Comparison of ENCODE assay signal across 1 cellular context in genomic region chr17:28951991-28952975, GRCh38.
TF ChIP-seq lines count a peak whose summit lies in the region.

No MANE protein-coding gene starts in this region.

TF ChIP-seq in HepG2, 621 proteins besides CTCF, POLR2A, EP300 and RAD21 (continued from another document and continues in another):
- no peak for TF ChIP-seq KAT2B (IDR thresholded peaks at IDR 0.05; ENCODE audit: borderline replicate concordance, low read depth, low read length)
- TF ChIP-seq TBX2 (CRISPR knock-in tag; IDR thresholded peaks at IDR 0.05; ENCODE audit: borderline replicate concordance) = peak; percentile 76
- no peak for TF ChIP-seq SRSF4 (IDR thresholded peaks at IDR 0.05; ENCODE audit: low read depth, low read length, poor library complexity, severe bottlenecking)
- TF ChIP-seq ZNF280D (CRISPR knock-in tag; IDR thresholded peaks at IDR 0.05) = peak; percentile 17; the same call in 1 of the 2 replicates
- peak; percentile 71; the same call in 1 of the 2 replicates for TF ChIP-seq PHF21A (CRISPR knock-in tag; IDR thresholded peaks at IDR 0.05)
- TF ChIP-seq YEATS4 (CRISPR knock-in tag; IDR thresholded peaks at IDR 0.05; ENCODE audit: borderline replicate concordance) = peak; percentile 50
- peak; percentile 44; the same call in 1 of the 2 replicates for TF ChIP-seq ZFP36L1 (CRISPR knock-in tag; IDR thresholded peaks at IDR 0.05)
- TF ChIP-seq HNRNPH1 (optimal IDR thresholded peaks at IDR 0.05; ENCODE audit: low read depth, low read length) = no peak
- TF ChIP-seq ZNF326 (CRISPR knock-in tag; IDR thresholded peaks at IDR 0.05; ENCODE audit: borderline replicate concordance) = no peak
- peak; percentile 22; the same call in 1 of the 2 replicates for TF ChIP-seq KLF12 (CRISPR knock-in tag; IDR thresholded peaks at IDR 0.05; ENCODE audit: borderline replicate concordance)
- TF ChIP-seq ZNF362 (CRISPR knock-in tag; IDR thresholded peaks at IDR 0.05; ENCODE audit: borderline replicate concordance) = no peak
- TF ChIP-seq MED8 (CRISPR knock-in tag; IDR thresholded peaks at IDR 0.05; ENCODE audit: insufficient replicate concordance) = no peak
- no peak for TF ChIP-seq RCOR2 (CRISPR knock-in tag; IDR thresholded peaks at IDR 0.05)
- TF ChIP-seq ZIK1 (CRISPR knock-in tag; IDR thresholded peaks at IDR 0.05; ENCODE audit: borderline replicate concordance, low read depth) = no peak
- TF ChIP-seq THAP11 (CRISPR knock-in tag; IDR thresholded peaks at IDR 0.05) = peak; percentile 97
- TF ChIP-seq CAMTA2 (CRISPR knock-in tag; IDR thresholded peaks at IDR 0.05; ENCODE audit: borderline replicate concordance) = no peak
- TF ChIP-seq ZBTB26 (CRISPR knock-in tag; IDR thresholded peaks at IDR 0.05; ENCODE audit: borderline replicate concordance) = no peak
- TF ChIP-seq, protein P1, sequence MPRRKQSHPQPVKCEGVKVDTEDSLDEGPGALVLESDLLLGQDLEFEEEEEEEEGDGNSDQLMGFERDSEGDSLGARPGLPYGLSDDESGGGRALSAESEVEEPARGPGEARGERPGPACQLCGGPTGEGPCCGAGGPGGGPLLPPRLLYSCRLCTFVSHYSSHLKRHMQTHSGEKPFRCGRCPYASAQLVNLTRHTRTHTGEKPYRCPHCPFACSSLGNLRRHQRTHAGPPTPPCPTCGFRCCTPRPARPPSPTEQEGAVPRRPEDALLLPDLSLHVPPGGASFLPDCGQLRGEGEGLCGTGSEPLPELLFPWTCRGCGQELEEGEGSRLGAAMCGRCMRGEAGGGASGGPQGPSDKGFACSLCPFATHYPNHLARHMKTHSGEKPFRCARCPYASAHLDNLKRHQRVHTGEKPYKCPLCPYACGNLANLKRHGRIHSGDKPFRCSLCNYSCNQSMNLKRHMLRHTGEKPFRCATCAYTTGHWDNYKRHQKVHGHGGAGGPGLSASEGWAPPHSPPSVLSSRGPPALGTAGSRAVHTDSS (CRISPR knock-in tag; conservative IDR thresholded peaks at IDR 0.05) = 0 out of 2 replicates have a peak, but pooled peaks have one; percentile 82
- TF ChIP-seq REST (IDR thresholded peaks at IDR 0.05; ENCODE audit: borderline replicate concordance in 1 of 2, low read depth in 1 of 2, low read length in 2 of 2) = 0 out of 4 replicates have a peak, but pooled peaks of 1 of the 2 experiments have one; percentile 8
- TF ChIP-seq BATF2 (CRISPR knock-in tag; IDR thresholded peaks at IDR 0.05) = no peak
- 0 out of 2 replicates have a peak, but pooled peaks have one; percentile 7 for TF ChIP-seq NFE2L2 (IDR thresholded peaks at IDR 0.05; ENCODE audit: low read length)
- TF ChIP-seq ZNF121 (CRISPR knock-in tag; IDR thresholded peaks at IDR 0.05) = no peak
- TF ChIP-seq ZSCAN22 (CRISPR knock-in tag; IDR thresholded peaks at IDR 0.05) = no peak
- TF ChIP-seq MYNN (CRISPR knock-in tag; IDR thresholded peaks at IDR 0.05; ENCODE audit: low read depth) = 0 out of 2 replicates have a peak, but pooled peaks have one; percentile 45
- TF ChIP-seq NFYC (CRISPR knock-in tag; IDR thresholded peaks at IDR 0.05) = peak; percentile 65
- 0 out of 2 replicates have a peak, but pooled peaks have one; percentile 58 for TF ChIP-seq SNAPC2 (CRISPR knock-in tag; IDR thresholded peaks at IDR 0.05)
- no peak for TF ChIP-seq ZNF841 (CRISPR knock-in tag; IDR thresholded peaks at IDR 0.05; ENCODE audit: borderline replicate concordance)
- TF ChIP-seq TOPORS (CRISPR knock-in tag; IDR thresholded peaks at IDR 0.05) = no peak
- TF ChIP-seq YY1 (IDR thresholded peaks at IDR 0.05; ENCODE audit: insufficient read depth, insufficient replicate concordance, low read depth, low read length) = no peak
- TF ChIP-seq CBX5 (CRISPR knock-in tag; IDR thresholded peaks at IDR 0.05; ENCODE audit: borderline replicate concordance) = peak; percentile 59; the same call in 1 of the 2 replicates
- TF ChIP-seq ZNF101 (CRISPR knock-in tag; IDR thresholded peaks at IDR 0.05; ENCODE audit: borderline replicate concordance, low read depth) = 0 out of 2 replicates have a peak, but pooled peaks have one; percentile 76
- TF ChIP-seq ASH2L (IDR thresholded peaks at IDR 0.05; ENCODE audit: insufficient read length, low read depth, low read length) = peak; percentile 68
- TF ChIP-seq CREB1 (IDR thresholded peaks at IDR 0.05) = peak; percentile 85
- TF ChIP-seq CREB1 (CRISPR knock-in tag; IDR thresholded peaks at IDR 0.05) = peak; percentile 94
- no peak for TF ChIP-seq TEAD2 (CRISPR knock-in tag; IDR thresholded peaks at IDR 0.05)
- no peak for TF ChIP-seq ZBTB1 (CRISPR knock-in tag; IDR thresholded peaks at IDR 0.05; ENCODE audit: borderline replicate concordance)
- TF ChIP-seq SCMH1 (CRISPR knock-in tag; IDR thresholded peaks at IDR 0.05; ENCODE audit: borderline replicate concordance) = no peak
- TF ChIP-seq ZNF17 (CRISPR knock-in tag; IDR thresholded peaks at IDR 0.05) = no peak
- no peak for TF ChIP-seq ZNF260 (CRISPR knock-in tag; IDR thresholded peaks at IDR 0.05; ENCODE audit: borderline replicate concordance, low read depth)
- TF ChIP-seq JDP2 (CRISPR knock-in tag; IDR thresholded peaks at IDR 0.05; ENCODE audit: borderline replicate concordance) = no peak
- TF ChIP-seq ZNF580 (CRISPR knock-in tag; IDR thresholded peaks at IDR 0.05; ENCODE audit: borderline replicate concordance, low read depth) = peak; percentile 31; the same call in 1 of the 2 replicates
- peak in 1 of 2 experiments; percentile 76; a peak in 1 of 4 replicates for TF ChIP-seq KLF16 (CRISPR knock-in tag; IDR thresholded peaks at IDR 0.05)
- no peak for TF ChIP-seq HMG20A (CRISPR knock-in tag; IDR thresholded peaks at IDR 0.05; ENCODE audit: borderline replicate concordance)
- no peak; the same call in 1 of the 2 replicates for TF ChIP-seq ARNTL (CRISPR knock-in tag; IDR thresholded peaks at IDR 0.05)
- TF ChIP-seq SIN3A (IDR thresholded peaks at IDR 0.05; ENCODE audit: borderline replicate concordance, low read depth, low read length) = 0 out of 2 replicates have a peak, but pooled peaks have one; percentile 74
- peak; percentile 94 for TF ChIP-seq SAP130 (CRISPR knock-in tag; IDR thresholded peaks at IDR 0.05; ENCODE audit: low read depth)
- TF ChIP-seq ZNF883 (CRISPR knock-in tag; IDR thresholded peaks at IDR 0.05; ENCODE audit: not compliant biosample characterization) = no peak
- TF ChIP-seq CHD2 (IDR thresholded peaks at IDR 0.05; ENCODE audit: low read depth, low read length) = peak; percentile 98
- TF ChIP-seq TARDBP (CRISPR knock-in tag; IDR thresholded peaks at IDR 0.05) = peak; percentile 85
- no peak for TF ChIP-seq SAFB2 (CRISPR knock-in tag; IDR thresholded peaks at IDR 0.05; ENCODE audit: borderline replicate concordance, low read depth)
- no peak for TF ChIP-seq ZNF446 (CRISPR knock-in tag; IDR thresholded peaks at IDR 0.05)
- TF ChIP-seq AHR (CRISPR knock-in tag; IDR thresholded peaks at IDR 0.05) = 0 out of 2 replicates have a peak, but pooled peaks have one; percentile 23
- TF ChIP-seq MAFF (IDR thresholded peaks at IDR 0.05; ENCODE audit: low read depth, low read length) = 0 out of 2 replicates have a peak, but pooled peaks have one; percentile 6
- TF ChIP-seq ATF7 (IDR thresholded peaks at IDR 0.05) = no peak
- TF ChIP-seq ATF7 (CRISPR knock-in tag; IDR thresholded peaks at IDR 0.05) = peak; percentile 72; the same call in 1 of the 2 replicates
- peak; percentile 51; the same call in 1 of the 2 replicates for TF ChIP-seq HHEX (CRISPR knock-in tag; IDR thresholded peaks at IDR 0.05)
- TF ChIP-seq, protein P2, sequence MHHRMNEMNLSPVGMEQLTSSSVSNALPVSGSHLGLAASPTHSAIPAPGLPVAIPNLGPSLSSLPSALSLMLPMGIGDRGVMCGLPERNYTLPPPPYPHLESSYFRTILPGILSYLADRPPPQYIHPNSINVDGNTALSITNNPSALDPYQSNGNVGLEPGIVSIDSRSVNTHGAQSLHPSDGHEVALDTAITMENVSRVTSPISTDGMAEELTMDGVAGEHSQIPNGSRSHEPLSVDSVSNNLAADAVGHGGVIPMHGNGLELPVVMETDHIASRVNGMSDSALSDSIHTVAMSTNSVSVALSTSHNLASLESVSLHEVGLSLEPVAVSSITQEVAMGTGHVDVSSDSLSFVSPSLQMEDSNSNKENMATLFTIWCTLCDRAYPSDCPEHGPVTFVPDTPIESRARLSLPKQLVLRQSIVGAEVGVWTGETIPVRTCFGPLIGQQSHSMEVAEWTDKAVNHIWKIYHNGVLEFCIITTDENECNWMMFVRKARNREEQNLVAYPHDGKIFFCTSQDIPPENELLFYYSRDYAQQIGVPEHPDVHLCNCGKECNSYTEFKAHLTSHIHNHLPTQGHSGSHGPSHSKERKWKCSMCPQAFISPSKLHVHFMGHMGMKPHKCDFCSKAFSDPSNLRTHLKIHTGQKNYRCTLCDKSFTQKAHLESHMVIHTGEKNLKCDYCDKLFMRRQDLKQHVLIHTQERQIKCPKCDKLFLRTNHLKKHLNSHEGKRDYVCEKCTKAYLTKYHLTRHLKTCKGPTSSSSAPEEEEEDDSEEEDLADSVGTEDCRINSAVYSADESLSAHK (CRISPR knock-in tag; IDR thresholded peaks at IDR 0.05; ENCODE audit: borderline replicate concordance) = no peak
- TF ChIP-seq HNRNPLL (IDR thresholded peaks at IDR 0.05; ENCODE audit: low read depth, low read length, poor library complexity, severe bottlenecking) = no peak
- TF ChIP-seq ZNF205 (CRISPR knock-in tag; IDR thresholded peaks at IDR 0.05) = 0 out of 2 replicates have a peak, but pooled peaks have one; percentile 37
- TF ChIP-seq ZSCAN25 (CRISPR knock-in tag; IDR thresholded peaks at IDR 0.05) = 0 out of 2 replicates have a peak, but pooled peaks have one; percentile 27
- peak; percentile 57; the same call in 1 of the 2 replicates for TF ChIP-seq SP2 (CRISPR knock-in tag; IDR thresholded peaks at IDR 0.05)
